16 cellular contexts compared by ENCODE assay signal in the genomic region with DNA sequence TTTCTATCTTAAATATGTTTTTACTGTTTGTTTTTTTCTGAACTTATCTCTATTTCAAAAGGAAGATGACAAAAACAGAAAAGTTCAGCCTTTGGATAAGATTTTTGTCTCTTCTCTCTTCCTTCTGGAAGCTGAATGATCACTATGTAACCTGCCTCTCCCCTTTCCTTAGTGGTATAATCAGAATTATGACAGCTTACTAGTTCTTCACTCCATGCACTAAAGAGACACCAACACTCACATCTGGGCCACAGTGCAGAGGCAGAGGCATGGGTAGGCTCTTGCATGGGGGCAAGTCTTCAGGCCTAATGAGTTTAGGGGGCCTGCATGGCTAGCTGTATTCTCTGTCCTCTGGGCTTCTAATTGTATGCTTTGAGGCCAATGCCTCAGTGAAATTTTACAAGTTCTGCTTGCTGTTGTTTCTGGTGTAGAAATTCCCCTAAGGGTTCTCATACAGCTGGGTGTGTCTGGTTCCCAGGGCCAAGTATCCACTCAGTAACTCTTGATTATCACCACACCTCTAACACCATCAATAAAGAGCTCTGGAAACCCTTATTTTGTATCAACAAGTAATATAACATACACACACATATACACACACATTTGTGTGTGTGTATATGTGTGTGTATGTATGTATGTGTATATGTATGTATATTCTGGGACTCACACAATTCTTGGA.
A peak's percentile ranks its signal among the peaks of the same experiment; 100 is the strongest.
DNase-seq lines count a peak whose midpoint lies in the region; ATAC-seq and TF ChIP-seq lines count a peak whose summit lies in the region.
"Had no signal": no experiment of that assay in that cellular context is flagged by ENCODE, and none has a peak within 500 bp of the region (broad histone marks: within the 10 kb centered on the region; RNA-seq: fewer than 3 reads in every experiment).

No MANE protein-coding gene starts in this region.

- no peak overlapping the region for H2AFZ ChIP-seq in hepatocyte
- H2AFZ ChIP-seq in trophoblast cell (ENCODE audit: insufficient read depth, low read length, poor library complexity): no peak overlapping the region
- H2AFZ ChIP-seq: GM23248 had no signal

- peak overlapping the region; percentile 57 for H3K27ac ChIP-seq in hepatocyte
- H3K27ac ChIP-seq in trophoblast cell (ENCODE audit: low read depth, low read length): no peak overlapping the region
- H3K27ac ChIP-seq: BLaER1, C4-2B, GM23248 had no signal

- H3K18ac ChIP-seq in trophoblast cell (ENCODE audit: low read length): no peak overlapping the region

- no peaks in the 10 kb centered on the region for H4K20me1 ChIP-seq in hepatocyte (ENCODE audit: insufficient read depth, poor library complexity, severe bottlenecking)
- H4K20me1 ChIP-seq: BLaER1 had no signal

- no peak overlapping the region for H3K14ac ChIP-seq in trophoblast cell (ENCODE audit: low read length)

- TF ChIP-seq CTCF in hepatocyte (IDR thresholded peaks at IDR 0.05; ENCODE audit: poor library complexity): no peak

- H3K4me3 ChIP-seq in hepatocyte: no peak overlapping the region
- no peak overlapping the region for H3K4me3 ChIP-seq in trophoblast cell (ENCODE audit: low read depth, low read length)
- H3K4me3 ChIP-seq: BLaER1, GM23248 had no signal

- no peak overlapping the region for H3K4me2 ChIP-seq in hepatocyte
- no peak overlapping the region for H3K4me2 ChIP-seq in trophoblast cell (ENCODE audit: low read length)
- H3K4me2 ChIP-seq: BLaER1 had no signal

- H3K4me1 ChIP-seq in hepatocyte (ENCODE audit: insufficient read depth): no peaks in the 10 kb centered on the region
- peaks cover 6 to 8% of the 10 kb centered on the region in 2 experiments for H3K4me1 ChIP-seq in trophoblast cell (ENCODE audit: control insufficient read depth in 1 of 2, insufficient read depth in 2 of 2, low read length in 2 of 2)
- H3K4me1 ChIP-seq: BLaER1, Caco-2 had no signal

- H3K9ac ChIP-seq in trophoblast cell (ENCODE audit: low read length): no peak overlapping the region
- H3K9ac ChIP-seq: BLaER1, GM23248 had no signal

- H4K8ac ChIP-seq in trophoblast cell (ENCODE audit: low read depth, low read length): peak overlapping the region; percentile 77

- no peaks in the 10 kb centered on the region for H3K9me2 ChIP-seq in hepatocyte (replicated peaks; ENCODE audit: insufficient read depth)

- H3K36me3 ChIP-seq in hepatocyte (replicated peaks; ENCODE audit: insufficient read depth, low read depth) (no peaks in the 10 kb centered on the region), trophoblast cell (ENCODE audit: control insufficient read depth in 1 of 2, insufficient read depth in 2 of 2, low read length in 2 of 2) (peaks cover 0 to 1% of the 10 kb centered on the region in 2 experiments)
- H3K36me3 ChIP-seq: BLaER1 had no signal

- H2BK5ac ChIP-seq in trophoblast cell (ENCODE audit: low read depth, low read length, poor library complexity): no peak overlapping the region

- H4K12ac ChIP-seq in trophoblast cell (ENCODE audit: low read depth, low read length): no peak overlapping the region

- H2BK12ac ChIP-seq in trophoblast cell (ENCODE audit: low read length): peak overlapping the region; percentile 89

- H3K9me3 ChIP-seq in hepatocyte (ENCODE audit: low read depth) (no peaks in the 10 kb centered on the region), trophoblast cell (ENCODE audit: insufficient read depth, low read depth, low read length) (peaks cover 1% of the 10 kb centered on the region)
- H3K9me3 ChIP-seq: BLaER1, Caco-2 had no signal

- H3K79me2 ChIP-seq in hepatocyte (no peaks in the 10 kb centered on the region), trophoblast cell (ENCODE audit: control insufficient read depth, insufficient read depth, low read length, poor library complexity) (peaks cover 2% of the 10 kb centered on the region)

- H4K91ac ChIP-seq in trophoblast cell (ENCODE audit: low read depth, low read length): peak overlapping the region; percentile 2

- no peak overlapping the region for H3K23ac ChIP-seq in trophoblast cell (ENCODE audit: low read length)

- peak overlapping the region; percentile 7 for H2BK120ac ChIP-seq in trophoblast cell (ENCODE audit: insufficient read depth, low read length, poor library complexity)

- ATAC-seq in GM19023 (IDR thresholded peaks at IDR 0.05; ENCODE audit: unreplicated experiment): no peak
- ATAC-seq: CD8-positive, alpha-beta T cell; HCT116 had no signal

- H3K79me1 ChIP-seq in trophoblast cell (ENCODE audit: low read length): peaks cover 14% of the 10 kb centered on the region

- no peak overlapping the region for H3K4ac ChIP-seq in trophoblast cell (ENCODE audit: low read depth, low read length)

- no peak overlapping the region for H2AK5ac ChIP-seq in trophoblast cell (ENCODE audit: low read length)

- H3K27me3 ChIP-seq in hepatocyte: no peaks in the 10 kb centered on the region
- no peaks in the 10 kb centered on the region for H3K27me3 ChIP-seq in trophoblast cell (ENCODE audit: insufficient read depth, low read length)
- H3K27me3 ChIP-seq: BLaER1 had no signal

- peak; percentile 1 for DNase-seq in NCI-H69 (lab: John Stamatoyannopoulos, UW)
- DNase-seq in hepatocyte (ENCODE audit: low spot score): no peak
- no peak for DNase-seq in trophoblast cell
- DNase-seq in stimulated activated CD4-positive, alpha-beta T cell treated with anti-CD3 and anti-CD28 coated beads, Interleukin-4, amount 100 ng/mL, for 24 hours: no peak
- no peak for DNase-seq in NCI-H2107 (lab: John Stamatoyannopoulos, UW)
- DNase-seq: Caco-2; CD4-positive, CD25-positive, alpha-beta regulatory T cell; CD8-positive, alpha-beta T cell; DMS153; DND-41; GM23248; H7 had no signal
